9 cellular contexts compared by ENCODE assay signal in genomic region chr13:51765142-51765515, GRCh38. TPM values are rescaled to one million over a fixed set of nuclear protein-coding genes. Genes with fewer than 3 reads are reported as not detected.
DNase-seq lines count a peak whose midpoint lies in the region; ATAC-seq and TF ChIP-seq lines count a peak whose summit lies in the region.
"Had no signal": no experiment of that assay in that cellular context is flagged by ENCODE, and none has a peak within 500 bp of the region (broad histone marks: within the 10 kb centered on the region; RNA-seq: fewer than 3 reads in every experiment).

No MANE protein-coding gene starts in this region.

- POLR2A ChIA-PET in CD8-positive, alpha-beta T cell (lab: Charles Lee), result interaction anchor here (1.4 to 1.7 kb wide), 2 partner anchors 36 to 312 kb away, joined by 4 to 14 read pairs; partner anchors contain the start of gene INTS6

- TF ChIP-seq EP300 in sigmoid colon (IDR thresholded peaks at IDR 0.05), result no peak

- CTCF ChIA-PET in CD8-positive, alpha-beta T cell (lab: Charles Lee), result interaction anchor here (1.7 to 2.0 kb wide), 2 partner anchors 32 to 330 kb away, joined by 7 read pairs; no protein-coding TSS in a partner anchor

- peaks cover 43% of the 10 kb centered on the region for H3K36me3 Mint-ChIP-seq in CD8-positive, alpha-beta T cell

- TF ChIP-seq CTCF in CD8-positive, alpha-beta T cell (IDR thresholded peaks at IDR 0.05), result no peak
- no peak for TF ChIP-seq CTCF in epithelial cell of proximal tubule (conservative IDR thresholded peaks at IDR 0.05; ENCODE audit: low read depth, low read length)
- no peak for TF ChIP-seq CTCF in sigmoid colon (IDR thresholded peaks at IDR 0.05)
- no peak for TF ChIP-seq CTCF in foreskin fibroblast (IDR thresholded peaks at IDR 0.05; ENCODE audit: low read depth, low read length)

- H3K27me3 ChIP-seq in CD8-positive, alpha-beta T cell (ENCODE audit: insufficient read depth, low read length), result no peaks in the 10 kb centered on the region
- H3K27me3 ChIP-seq in SJCRH30 (no peaks in the 10 kb centered on the region), sigmoid colon (no peaks in the 10 kb centered on the region)

- H3K9me3 Mint-ChIP-seq in CD8-positive, alpha-beta T cell, result no peaks in the 10 kb centered on the region

- H3K27me3 Mint-ChIP-seq in CD8-positive, alpha-beta T cell (ENCODE audit: low read depth), result no peaks in the 10 kb centered on the region

- intact Hi-C loops in CD8-positive, alpha-beta T cell (cut with DNase I, micrococcal nuclease), result loop anchor here in 1 of 2 experiments (2.0 kb wide), 2 partner anchors 38 to 68 kb away; no protein-coding TSS in a partner anchor
- intact Hi-C loops in sigmoid colon (cut with DNase I), result no loop called here

- peak overlapping the region; percentile 51 for H3K4me3 ChIP-seq in CD8-positive, alpha-beta T cell (ENCODE audit: low read depth, low read length)
- peak overlapping the region; percentile 30 for H3K4me3 ChIP-seq in SJCRH30
- peak overlapping the region; percentile 24 for H3K4me3 ChIP-seq in epithelial cell of proximal tubule (ENCODE audit: low read depth, low read length)
- H3K4me3 ChIP-seq in sigmoid colon, result no peak overlapping the region
- no peak overlapping the region for H3K4me3 ChIP-seq in foreskin fibroblast (ENCODE audit: low read depth in 1 of 2, low read length in 2 of 2)

- H3K4me1 ChIP-seq in CD8-positive, alpha-beta T cell (ENCODE audit: insufficient read depth, low read length), result peaks cover 15% of the 10 kb centered on the region
- H3K4me1 ChIP-seq in SJCRH30 (peaks cover 22% of the 10 kb centered on the region), sigmoid colon (peaks cover 0 to 23% (median 17%) of the 10 kb centered on the region in 4 donors)

- no peak for TF ChIP-seq POLR2A in sigmoid colon (IDR thresholded peaks at IDR 0.05)

- H3K36me3 ChIP-seq in CD8-positive, alpha-beta T cell (ENCODE audit: insufficient read depth, low read length), result no peaks in the 10 kb centered on the region
- H3K36me3 ChIP-seq in SJCRH30 (no peaks in the 10 kb centered on the region; the same call in 1 of the 2 replicates), sigmoid colon (peaks cover 0 to 22% (median 0%) of the 10 kb centered on the region in 4 donors)

- no peak for DNase-seq in CD8-positive, alpha-beta T cell
- DNase-seq in SJCRH30 (no peak), epithelial cell of proximal tubule (ENCODE audit: low read depth) (no peak), sigmoid colon (no peak), cerebellar nuclear complex (lab: John Stamatoyannopoulos, UW) (no peak), foreskin fibroblast (no peak)
- DNase-seq in effector CD8-positive, alpha-beta T cell (lab: John Stamatoyannopoulos, UW), result no peak
- DNase-seq: NCI-H82 had no signal

- H3K4me1 Mint-ChIP-seq in CD8-positive, alpha-beta T cell (ENCODE audit: low read depth), result peaks cover 26% of the 10 kb centered on the region

- peak overlapping the region; percentile 36 for H3K27ac ChIP-seq in CD8-positive, alpha-beta T cell (ENCODE audit: low read depth, low read length)
- H3K27ac ChIP-seq in SJCRH30 (peak overlapping the region; percentile 79), sigmoid colon (peak overlapping the region; percentile 57 to 65 (median 61))

- H3K9me3 ChIP-seq in CD8-positive, alpha-beta T cell (ENCODE audit: low read length), result no peaks in the 10 kb centered on the region
- H3K9me3 ChIP-seq in SJCRH30 (replicated peaks) (no peaks in the 10 kb centered on the region), sigmoid colon (no peaks in the 10 kb centered on the region)

- H3K4me3 Mint-ChIP-seq in CD8-positive, alpha-beta T cell, result peak overlapping the region; percentile 80

- ATAC-seq in CD8-positive, alpha-beta T cell, result no peak
- ATAC-seq in GM21528 (IDR thresholded peaks at IDR 0.05; ENCODE audit: low FRiP score, unreplicated experiment), result no peak

- 62 to 84% methylated on average over 4 of the region's 4 CpGs for WGBS in sigmoid colon, 2 donors

- H3K27ac Mint-ChIP-seq in CD8-positive, alpha-beta T cell, result peak overlapping the region; percentile 87

RNA-seq across cellular contexts. Expression of gene DHRS12, which starts 38.8 kb away (rescaled TPM):
- 10 to 100 TPM; 13.4 to 14.1 TPM for total RNA-seq in CD8-positive, alpha-beta T cell
- 1.1 and 2.4 TPM in 2 replicates for total RNA-seq in SJCRH30 (2014; rRNA removed; shearing (Covaris generic))
- total RNA-seq in epithelial cell of proximal tubule (2.4 and 5.5 TPM in 2 replicates), sigmoid colon (10 to 100 TPM; 11.4 to 26.9 (median 14.9) TPM)
- 10 to 100 TPM in 2 of 3 donors, 1 to 10 TPM in 1; 7.4 to 23.4 (median 16.2) TPM for polyA plus RNA-seq in sigmoid colon

Comparison
In these comparisons a context has a peak if more than half of its experiments do, and no peak if none do; other contexts are left out.
1. H3K4me3 ChIP-seq: peak in CD8-positive, alpha-beta T cell (single experiment), SJCRH30 (single experiment) and epithelial cell of proximal tubule (single experiment); none in sigmoid colon (0 of 4) and foreskin fibroblast (0 of 2).
2. Peak in every context shown above with its lines, with median percentiles within 50 percentile points of each other: H3K27ac ChIP-seq.